9 cellular contexts compared by ENCODE assay signal in genomic region chr5:54234304-54234938, GRCh38.
DNase-seq lines count a peak whose midpoint lies in the region; ATAC-seq lines count a peak whose summit lies in the region.
"Had no signal": no experiment of that assay in that cellular context is flagged by ENCODE, and none has a peak within 500 bp of the region (broad histone marks: within the 10 kb centered on the region; RNA-seq: fewer than 3 reads in every experiment).

No MANE protein-coding gene starts in this region.

- DNase-seq in GDM1 (lab: John Stamatoyannopoulos, UW) (peak; percentile 3), SKM-1 (lab: John Stamatoyannopoulos, UW; ENCODE audit: unreplicated experiment) (peak; percentile 4), globus pallidus (ENCODE audit: low spot score) (peak; percentile 16), KG1 (lab: John Stamatoyannopoulos, UW) (no peak)
- DNase-seq in stimulated activated CD4-positive, alpha-beta T cell treated with anti-CD3 and anti-CD28 coated beads, Interleukin-2, amount 100 ng/mL, for 24 hours, result no peak

- ATAC-seq in HG03442 (IDR thresholded peaks at IDR 0.05; ENCODE audit: unreplicated experiment), result peak; percentile 50
- ATAC-seq in HG02981 (IDR thresholded peaks at IDR 0.05; ENCODE audit: unreplicated experiment), result no peak
- ATAC-seq in HG03520 (IDR thresholded peaks at IDR 0.05; ENCODE audit: unreplicated experiment), result no peak
- ATAC-seq: naive thymus-derived CD8-positive, alpha-beta T cell had no signal

Comparison
In these comparisons a context has a peak if more than half of its experiments do, and no peak if none do; other contexts are left out.
1. DNase-seq: peak in GDM1 (single experiment), SKM-1 (single experiment) and globus pallidus (single experiment); none in stimulated activated CD4-positive, alpha-beta T cell treated with anti-CD3 and anti-CD28 coated beads, Interleukin-2, amount 100 ng/mL, for 24 hours (0 of 2) and KG1 (single experiment).